1 cellular context compared by ENCODE assay signal in the genomic region with DNA sequence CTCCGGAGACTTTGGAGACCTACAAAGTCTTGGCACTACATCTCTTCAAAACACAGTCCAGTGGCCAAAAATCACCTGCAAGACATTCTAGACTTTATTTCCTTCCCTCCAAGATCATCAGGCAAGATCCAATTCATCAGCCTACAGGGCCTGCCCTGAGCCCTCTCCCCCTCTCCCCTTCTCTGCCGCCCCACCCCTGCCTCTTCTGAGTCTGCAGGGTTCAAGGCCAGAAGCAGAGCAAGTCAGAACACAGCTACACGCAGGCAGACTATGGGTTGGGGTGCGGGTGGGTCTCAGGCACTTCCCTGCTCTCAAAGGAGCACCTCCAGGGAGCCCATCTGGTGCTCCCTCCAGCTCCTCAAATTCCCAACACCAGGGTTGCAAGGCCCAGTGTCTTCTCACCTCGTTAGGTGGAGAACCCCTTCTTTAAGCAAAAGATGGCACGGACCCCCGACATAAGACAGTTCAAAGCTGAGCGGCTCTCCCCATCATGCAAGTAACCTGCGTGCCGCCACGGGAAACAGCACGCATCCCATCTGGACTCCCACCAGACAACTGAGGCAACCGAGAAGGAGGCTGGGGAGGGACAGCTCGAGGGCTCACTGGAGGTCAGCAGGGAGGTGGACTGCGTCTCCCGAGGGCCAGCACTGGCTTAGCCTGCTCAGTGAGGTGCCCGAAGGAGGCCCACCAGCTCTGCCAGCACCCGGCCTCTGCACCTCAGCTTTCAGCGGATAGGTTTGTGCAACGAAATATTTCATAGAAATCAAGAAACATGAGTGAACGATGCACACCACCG.
TF ChIP-seq lines count a peak whose summit lies in the region.

No MANE protein-coding gene starts in this region.

TF ChIP-seq in A549, 52 proteins besides CTCF, POLR2A, EP300 and RAD21 (continued from another document):
- TF ChIP-seq GATA3 (IDR thresholded peaks at IDR 0.05; ENCODE audit: borderline replicate concordance) = no peak
TF ChIP-seq in A549: peak in this region for 0.
